14 cellular contexts compared by ENCODE assay signal in genomic region chr2:58508021-58508420, GRCh38.
"Had no signal": no experiment of that assay in that cellular context is flagged by ENCODE, and none has a peak within 500 bp of the region (broad histone marks: within the 10 kb centered on the region; RNA-seq: fewer than 3 reads in every experiment).

No MANE protein-coding gene starts in this region.

- DNase-seq: effector CD8-positive, alpha-beta T cell; foreskin melanocyte; glutamatergic neuron; kidney; mucosa of descending colon; naive thymus-derived CD8-positive, alpha-beta T cell; right cardiac atrium; small intestine; stimulated activated CD4-positive, alpha-beta T cell treated with anti-CD3 and anti-CD28 coated beads, Interleukin-12 subunit alpha, Interleukin-12 subunit beta, amount 100 ng/mL, for 4 hours; stimulated activated naive CD4-positive, alpha-beta T cell; stomach; tibial artery; upper lobe of left lung; uterus had no signal

- H3K36me3 Mint-ChIP-seq: naive thymus-derived CD8-positive, alpha-beta T cell had no signal

- H3K9me3 Mint-ChIP-seq: naive thymus-derived CD8-positive, alpha-beta T cell had no signal

- H3K4me1 Mint-ChIP-seq: naive thymus-derived CD8-positive, alpha-beta T cell had no signal

- ATAC-seq: mucosa of descending colon; naive thymus-derived CD8-positive, alpha-beta T cell; right cardiac atrium had no signal

- H3K4me3 Mint-ChIP-seq: naive thymus-derived CD8-positive, alpha-beta T cell had no signal
